1 cellular context compared by ENCODE assay signal in genomic region chr16:65634291-65634690, GRCh38.
A peak's percentile ranks its signal among the peaks of the same experiment; 100 is the strongest.
TF ChIP-seq lines count a peak whose summit lies in the region.

No MANE protein-coding gene starts in this region.

TF ChIP-seq in H1, 55 proteins besides CTCF, POLR2A, EP300 and RAD21:
- peak; percentile 58 for TF ChIP-seq CEBPB (IDR thresholded peaks at IDR 0.05; ENCODE audit: low read depth, low read length)
- no peak for TF ChIP-seq TCF12 (IDR thresholded peaks at IDR 0.05; ENCODE audit: low read depth, low read length)
